In genomic region chr17:30378797-30379302, GRCh38 we compare ENCODE assay signal across 8 cellular contexts. TPM values are rescaled to one million over a fixed set of nuclear protein-coding genes. Genes with fewer than 3 reads are reported as not detected.
DNase-seq lines count a peak whose midpoint lies in the region; ATAC-seq, FAIRE-seq and TF ChIP-seq lines count a peak whose summit lies in the region.

TSS of gene CPD (plus strand) at chr17:30378927. CDS start at chr17:30378981, 54 bp downstream.

- H3K27me3 ChIP-seq in pancreas (no peaks in the 10 kb centered on the region), thyroid gland (no peaks in the 10 kb centered on the region)

- TF ChIP-seq POLR2A in GM10847 (IDR thresholded peaks at IDR 0.05; ENCODE audit: extremely low read depth, insufficient read length) (peak; percentile 52), thyroid gland (IDR thresholded peaks at IDR 0.05) (peak; percentile 62 to 95)

- 0 to 1% methylated on average over 48 to 61 of the region's 61 CpGs for WGBS in pancreas, 2 donors
- WGBS in thyroid gland, 2 donors: 0 to 2% methylated on average over 9 to 21 of the region's 61 CpGs

- ATAC-seq in HG02678 (IDR thresholded peaks at IDR 0.05; ENCODE audit: unreplicated experiment) (peak; percentile 86), Right ventricle myocardium superior (ENCODE audit: poor library complexity) (peak; percentile 99), pancreas (peak; percentile 95 to 98 (median 98))

- DNase-seq in NCI-H1417 treated with DMSO at 0.1 percent for 48 hours (lab: John Stamatoyannopoulos, UW): peak; percentile 77
- peak; percentile 68 to 90 for DNase-seq in SW 1271 (lab: John Stamatoyannopoulos, UW)
- peak; percentile 96 for DNase-seq in activated naive CD8-positive, alpha-beta T cell treated with anti-CD3 and anti-CD28 coated beads, Interleukin-2, amount 50 U/mL, for 16 hours (ENCODE audit: low read depth, low spot score)
- peak; percentile 98 for DNase-seq in Right ventricle myocardium superior
- DNase-seq in pancreas: peak; percentile 95 to 99 (median 98)
- DNase-seq in thyroid gland: peak; percentile 96 to 98

- H3K9me3 ChIP-seq in pancreas: no peaks in the 10 kb centered on the region
- H3K9me3 ChIP-seq in thyroid gland: no peaks in the 10 kb centered on the region

- H3K27ac ChIP-seq in pancreas (peak within 1 kb of the TSS; percentile 78 to 91 (median 86)), thyroid gland (peak within 1 kb of the TSS; percentile 60 to 86 (median 70))

- no peak for FAIRE-seq in pancreas (lab: Jason Lieb, UNC)

- TF ChIP-seq CTCF in pancreas (IDR thresholded peaks at IDR 0.05) (peak in 1 of 4 donors; percentile 27), thyroid gland (IDR thresholded peaks at IDR 0.05) (peak in 1 of 6 experiments; percentile 8)

- intact Hi-C loops in Right ventricle myocardium superior (cut with DNase I) (loop anchor here (5.0 kb wide), 1 partner anchor 37 kb away; no protein-coding TSS in a partner anchor), pancreas (cut with DNase I) (no loop called here), thyroid gland (cut with DNase I) (no loop called here)

- H3K4me1 ChIP-seq in pancreas (peaks cover 0 to 40% (median 34%) of the 10 kb centered on the region in 3 donors), thyroid gland (peaks cover 30 to 31% of the 10 kb centered on the region in 2 donors)

- H3K4me3 ChIP-seq in pancreas: peak within 1 kb of the TSS; percentile 88 to 98 (median 90)
- peak within 1 kb of the TSS; percentile 83 to 96 (median 86) for H3K4me3 ChIP-seq in thyroid gland (replicated peaks in 1 of 3)

- H3K36me3 ChIP-seq in pancreas (no peaks in the 10 kb centered on the region), thyroid gland (no peaks in the 10 kb centered on the region)

RNA-seq across cellular contexts. Expression of gene CPD, which starts in this region (rescaled TPM):
- total RNA-seq in Right ventricle myocardium superior: 16.1 TPM
- 10 to 100 TPM; 31.9 to 48.4 (median 33.6) TPM for total RNA-seq in pancreas
- 10 to 100 TPM in 1 of 2 donors, 1 to 10 TPM in 1; 4.6 to 12.9 TPM for polyA plus RNA-seq in pancreas
- total RNA-seq in thyroid gland: 100 to 1,000 TPM in 1 of 4 donors, 10 to 100 TPM in 3; 58.2 to 102 (median 79.9) TPM

Comparison
In these comparisons a context has a peak if more than half of its experiments do, and no peak if none do; other contexts are left out.
1. Peak in every context shown above with its lines: DNase-seq, ATAC-seq, H3K4me3 ChIP-seq and H3K27ac ChIP-seq.